ENCODE assay signal across 12 cellular contexts in the genomic region with DNA sequence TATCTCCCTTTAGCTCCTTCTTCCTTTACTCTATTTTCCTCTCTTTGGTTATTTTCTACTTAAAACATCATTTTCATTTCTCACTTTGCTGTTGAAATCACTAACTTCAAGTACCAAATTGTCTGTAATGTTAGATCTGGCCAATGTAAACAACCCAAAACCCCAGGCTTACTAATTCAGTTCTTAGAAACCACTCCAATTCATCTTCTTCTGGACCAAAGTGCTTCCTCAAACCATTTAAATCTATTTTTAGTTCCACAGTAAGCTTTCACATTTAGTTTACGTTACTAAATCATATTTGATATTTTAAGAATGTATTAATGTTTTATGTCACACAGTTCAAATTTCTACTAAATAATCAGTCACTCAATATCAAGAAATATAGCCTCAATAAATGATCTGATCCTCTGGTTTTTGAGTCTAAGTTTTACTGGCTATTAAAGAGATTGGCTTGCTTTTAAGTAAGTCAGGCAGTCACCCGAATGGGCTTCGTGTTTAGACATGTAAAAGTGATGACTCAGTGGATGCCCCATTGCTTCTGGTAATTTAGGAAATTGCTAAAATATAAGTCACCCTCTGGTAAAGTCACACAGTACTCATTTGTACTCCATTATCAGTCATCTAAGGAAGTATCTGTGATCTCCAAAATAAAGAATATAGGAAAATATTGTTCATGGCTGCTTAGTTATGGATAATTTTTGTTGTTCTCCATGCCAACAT.
A peak's percentile ranks its signal among the peaks of the same experiment; 100 is the strongest.
DNase-seq lines count a peak whose midpoint lies in the region; ATAC-seq, FAIRE-seq and TF ChIP-seq lines count a peak whose summit lies in the region.
"Had no signal": no experiment of that assay in that cellular context is flagged by ENCODE, and none has a peak within 500 bp of the region (broad histone marks: within the 10 kb centered on the region; RNA-seq: fewer than 3 reads in every experiment).

No MANE protein-coding gene starts in this region.

- no peaks in the 10 kb centered on the region for H3K36me3 ChIP-seq in IMR-90 (ENCODE audit: control insufficient read depth, insufficient read depth, low read length)
- H3K36me3 ChIP-seq in breast epithelium = no peaks in the 10 kb centered on the region
- H3K36me3 ChIP-seq in right atrium auricular region = no peaks in the 10 kb centered on the region
- no peaks in the 10 kb centered on the region for H3K36me3 ChIP-seq in H7 (replicated peaks; ENCODE audit: control insufficient read depth, insufficient read depth, low read length)
- H3K36me3 ChIP-seq: uterus had no signal

- H3K4me1 ChIP-seq in A549 (no peaks in the 10 kb centered on the region), IMR-90 (ENCODE audit: control insufficient read depth, insufficient read depth, low read length) (no peaks in the 10 kb centered on the region), breast epithelium (no peaks in the 10 kb centered on the region), right atrium auricular region (no peaks in the 10 kb centered on the region)
- H3K4me1 ChIP-seq: uterus had no signal

- no peak overlapping the region for H2AK5ac ChIP-seq in IMR-90 (ENCODE audit: low read depth, low read length)

- no peak for FAIRE-seq in A549 (lab: Jason Lieb, UNC)

- no peak overlapping the region for H3K27ac ChIP-seq in A549
- no peak overlapping the region for H3K27ac ChIP-seq in IMR-90 (ENCODE audit: insufficient read depth, low read length)
- peak overlapping the region; percentile 31 to 32 for H3K27ac ChIP-seq in breast epithelium
- H3K27ac ChIP-seq in right atrium auricular region = no peak overlapping the region
- H3K27ac ChIP-seq: uterus had no signal

- CTCF ChIA-PET in A549 (lab: Yijun Ruan, JAX) = no interaction called here
- CTCF ChIA-PET in IMR-90 (lab: Yijun Ruan, JAX) = no interaction called here

- H3K9me3 ChIP-seq in A549 = peaks cover 21% of the 10 kb centered on the region; the same call in 2 of the 3 replicates
- no peaks in the 10 kb centered on the region for H3K9me3 ChIP-seq in IMR-90 (ENCODE audit: control insufficient read depth, insufficient read depth, low read length)
- H3K9me3 ChIP-seq in breast epithelium = peaks cover 0 to 3% of the 10 kb centered on the region in 2 donors
- H3K9me3 ChIP-seq in right atrium auricular region = no peaks in the 10 kb centered on the region
- H3K9me3 ChIP-seq: uterus had no signal

- in situ Hi-C loops in IMR-90 (cut with MboI; ENCODE audit: low sequenced_read_pairs) = no loop called here

- H4K5ac ChIP-seq in IMR-90 (ENCODE audit: low read depth, low read length) = no peak overlapping the region

- intact Hi-C loops in IMR-90 (cut with micrococcal nuclease) = no loop called here
- intact Hi-C loops in breast epithelium (cut with DNase I; ENCODE audit: low total_unique reads) = loop anchor here (5.0 kb wide), 1 partner anchor 1242 kb away; no protein-coding TSS in a partner anchor
- intact Hi-C loops in posterior cingulate gyrus (cut with DNase I) = no loop called here

- POLR2A ChIA-PET in A549 (lab: Yijun Ruan, JAX) = no interaction called here
- POLR2A ChIA-PET in IMR-90 (lab: Charles Lee; ENCODE audit: unreplicated experiment) = no interaction called here

- TF ChIP-seq POLR2A in A549 (IDR thresholded peaks at IDR 0.05; ENCODE audit: low read length) (no peak), IMR-90 (IDR thresholded peaks at IDR 0.05; ENCODE audit: low read depth, low read length) (no peak), breast epithelium (IDR thresholded peaks at IDR 0.05) (no peak)

- H2BK15ac ChIP-seq in IMR-90 (ENCODE audit: low read depth, low read length) = no peak overlapping the region

- TF ChIP-seq EP300 in A549 (IDR thresholded peaks at IDR 0.05) = no peak

- H2BK5ac ChIP-seq in IMR-90 (ENCODE audit: low read depth, low read length, poor library complexity, severe bottlenecking) = no peak overlapping the region

- DNase-seq in A549 (ENCODE audit: low read depth in 1 of 2, low spot score in 1 of 2) = no peak
- peak; percentile 67 for DNase-seq in IMR-90
- DNase-seq in breast epithelium (ENCODE audit: low spot score in 2 of 2) = no peak
- DNase-seq in iris pigment epithelial cell (ENCODE audit: low read depth) = peak; percentile 77
- DNase-seq in right atrium auricular region (ENCODE audit: low spot score) = no peak
- no peak for DNase-seq in H7
- DNase-seq in posterior cingulate gyrus = no peak
- DNase-seq in DMS53 treated with DMSO at 0.1 percent for 48 hours (lab: John Stamatoyannopoulos, UW; ENCODE audit: unreplicated experiment) = no peak
- DNase-seq: activated CD4-positive, alpha-beta T cell treated with anti-CD3 and anti-CD28 coated beads, Interleukin-2, amount 50 U/mL, for 48 hours; central memory CD4-positive, alpha-beta T cell; NCI-H526; uterus had no signal

- H3K23ac ChIP-seq in IMR-90 (ENCODE audit: low read depth, low read length) = no peak overlapping the region

- H3K9me1 ChIP-seq in IMR-90 (ENCODE audit: insufficient read depth, low read length) = no peaks in the 10 kb centered on the region

- 0 out of 2 replicates have a peak overlapping the region, but pooled peaks have one; percentile 1 for H3K56ac ChIP-seq in IMR-90 (ENCODE audit: extremely low read depth, insufficient read depth, low read length)

- no peak overlapping the region for H3K14ac ChIP-seq in IMR-90 (replicated peaks; ENCODE audit: low read depth, low read length)

- BruUV-seq in IMR-90 (replicated peaks; lab: Mats Ljungman, UMichigan) = no TSS peak

- H3K4ac ChIP-seq in IMR-90 (ENCODE audit: low read depth, low read length) = no peak overlapping the region

- no peak for ATAC-seq in A549
- ATAC-seq in IMR-90 (ENCODE audit: low read depth) = no peak

- no peaks in the 10 kb centered on the region for H3K79me1 ChIP-seq in IMR-90 (ENCODE audit: low read depth in 1 of 2, low read length in 2 of 2)

- H2BK20ac ChIP-seq in IMR-90 (ENCODE audit: low read depth, low read length) = no peak overlapping the region

- H3K18ac ChIP-seq in IMR-90 (ENCODE audit: low read depth, low read length) = no peak overlapping the region

- no peak overlapping the region for H2AFZ ChIP-seq in IMR-90 (replicated peaks; ENCODE audit: low read length, poor library complexity)

- H3K4me2 ChIP-seq in A549 (no peak overlapping the region), IMR-90 (ENCODE audit: low read depth, low read length) (no peak overlapping the region)

- no peaks in the 10 kb centered on the region for H4K20me1 ChIP-seq in IMR-90 (ENCODE audit: insufficient read depth, low read length)

- no peak for TF ChIP-seq RAD21 in A549 (conservative IDR thresholded peaks at IDR 0.05 in 1 of 2, IDR thresholded peaks at IDR 0.05 in 1 of 2)
- TF ChIP-seq RAD21 in IMR-90 (IDR thresholded peaks at IDR 0.05; ENCODE audit: low read length) = no peak

- H3K4me3 ChIP-seq in A549 (no peak overlapping the region), IMR-90 (ENCODE audit: insufficient read depth, low read depth, low read length) (no peak overlapping the region), breast epithelium (no peak overlapping the region), right atrium auricular region (no peak overlapping the region), H7 (ENCODE audit: insufficient read depth, low read depth, low read length) (no peak overlapping the region)
- H3K4me3 ChIP-seq: uterus had no signal

- no peak for TF ChIP-seq CTCF in A549 (IDR thresholded peaks at IDR 0.05)
- no peak for TF ChIP-seq CTCF in IMR-90 (conservative IDR thresholded peaks at IDR 0.05; ENCODE audit: low read depth, low read length)
- TF ChIP-seq CTCF in breast epithelium (IDR thresholded peaks at IDR 0.05) = no peak
- no peak for TF ChIP-seq CTCF in right atrium auricular region (IDR thresholded peaks at IDR 0.05)

- H2BK120ac ChIP-seq in IMR-90 (ENCODE audit: low read depth, low read length) = no peak overlapping the region

- H3K27me3 ChIP-seq in IMR-90 (ENCODE audit: control insufficient read depth, insufficient read depth, low read length) (no peaks in the 10 kb centered on the region), breast epithelium (no peaks in the 10 kb centered on the region), right atrium auricular region (no peaks in the 10 kb centered on the region), H7 (ENCODE audit: control insufficient read depth, insufficient read depth, low read length) (no peaks in the 10 kb centered on the region)
- H3K27me3 ChIP-seq: uterus had no signal

- 3% methylated on average over 3 of the region's 3 CpGs for WGBS in A549 (ENCODE audit: missing lambda C conversion rate)
- no CpG with 5 or more reads among the region's 3 CpGs for WGBS in IMR-90 (ENCODE audit: extremely low coverage in 2 of 2, insufficient read length in 1 of 2), 2 experiments

- no peak overlapping the region for H3K9ac ChIP-seq in IMR-90 (ENCODE audit: low read depth, low read length)

- H4K8ac ChIP-seq in IMR-90 (ENCODE audit: low read depth in 2 of 2, low read length in 2 of 2) = no peak overlapping the region

- no peak overlapping the region for H4K91ac ChIP-seq in IMR-90 (ENCODE audit: insufficient read depth, low read depth, low read length)

- dilution Hi-C loops in IMR-90 (cut with HindIII; ENCODE audit: low sequenced_read_pairs, unreplicated experiment) = no loop called here

- no peak overlapping the region for H2AK9ac ChIP-seq in IMR-90 (replicated peaks; ENCODE audit: low read depth, low read length, poor library complexity)

TF ChIP-seq in A549, 52 proteins besides CTCF, POLR2A, EP300 and RAD21:
- no peak for TF ChIP-seq EHF (CRISPR knock-in tag; IDR thresholded peaks at IDR 0.05)
- peak; percentile 11 for TF ChIP-seq MAFK (IDR thresholded peaks at IDR 0.05; ENCODE audit: partially characterized antibody)

TF ChIP-seq in IMR-90, 13 proteins besides CTCF, POLR2A, EP300 and RAD21:
- TF ChIP-seq MAFK (IDR thresholded peaks at IDR 0.05; ENCODE audit: low read depth, low read length) = peak; percentile 59
- no peak for TF ChIP-seq RCOR1 (IDR thresholded peaks at IDR 0.05; ENCODE audit: insufficient replicate concordance, low read length)

Comparison
In these comparisons a context has a peak if more than half of its experiments do, and no peak if none do; other contexts are left out.
1. DNase-seq: peak in IMR-90 (single experiment) and iris pigment epithelial cell (single experiment); none in A549 (0 of 2), breast epithelium (0 of 2), right atrium auricular region (single experiment), H7 (single experiment), posterior cingulate gyrus (0 of 10) and DMS53 treated with DMSO at 0.1 percent for 48 hours (single experiment).
2. H3K27ac ChIP-seq: peak in breast epithelium (2 of 2); none in A549 (0 of 2), IMR-90 (single experiment) and right atrium auricular region (0 of 2).